ENCODE assay signal across 20 cellular contexts in genomic region chr13:80215368-80215767, GRCh38.
DNase-seq lines count a peak whose midpoint lies in the region; ATAC-seq and TF ChIP-seq lines count a peak whose summit lies in the region.
"Had no signal": no experiment of that assay in that cellular context is flagged by ENCODE, and none has a peak within 500 bp of the region (broad histone marks: within the 10 kb centered on the region; RNA-seq: fewer than 3 reads in every experiment).

No MANE protein-coding gene starts in this region.

- peaks cover 41% of the 10 kb centered on the region for H3K4me1 Mint-ChIP-seq in mesothelial cell of epicardium

- POLR2A ChIA-PET in AG04450 (lab: Yijun Ruan, JAX) (interaction anchor here (1.0 to 1.2 kb wide), 2 partner anchors 126 to 279 kb away, joined by 3 to 6 read pairs; partner anchors contain the start of gene SPRY2), PC-3 (lab: Charles Lee; ENCODE audit: unreplicated experiment) (no interaction called here)

- no peak overlapping the region for H3K9ac ChIP-seq in PC-3 (ENCODE audit: low read length)

- no TSS peak for BruUV-seq in PC-3 (replicated peaks; lab: Mats Ljungman, UMichigan)

- intact Hi-C loops in PC-3 (cut with micrococcal nuclease): loop anchor here (5.0 kb wide), 1 partner anchor 183 kb away; no protein-coding TSS in a partner anchor

- H2AFZ ChIP-seq in PC-3 (ENCODE audit: low read length): peak overlapping the region; percentile 27; the same call in 1 of the 2 replicates

- no peaks in the 10 kb centered on the region for H3F3A ChIP-seq in PC-3 (ENCODE audit: low read length, unreplicated experiment)

- no peaks in the 10 kb centered on the region for H3K9me2 ChIP-seq in PC-3 (replicated peaks; ENCODE audit: low read length)

- no peaks in the 10 kb centered on the region for H3K36me3 ChIP-seq in PC-3 (ENCODE audit: low read depth, low read length)
- no peaks in the 10 kb centered on the region for H3K36me3 ChIP-seq in Peyer's patch
- H3K36me3 ChIP-seq: adrenal gland had no signal

- no peaks in the 10 kb centered on the region for H3K9me3 ChIP-seq in AG04450 (ENCODE audit: control insufficient read depth, insufficient read depth, low read length)
- no peaks in the 10 kb centered on the region for H3K9me3 ChIP-seq in PC-3 (ENCODE audit: low read length)
- H3K9me3 ChIP-seq in Peyer's patch: no peaks in the 10 kb centered on the region
- H3K9me3 ChIP-seq: adrenal gland had no signal

- no peaks in the 10 kb centered on the region for H3K36me3 Mint-ChIP-seq in mesothelial cell of epicardium
- H3K36me3 Mint-ChIP-seq: natural killer cell treated with Interleukin-12 subunit alpha and Interleukin-12 subunit beta and Interleukin-15 and Interleukin-18, amount 100 ng/mL, for 72 hours had no signal

- no peaks in the 10 kb centered on the region for H3K27me3 Mint-ChIP-seq in mesothelial cell of epicardium (ENCODE audit: low read depth)
- H3K27me3 Mint-ChIP-seq: effector memory CD8-positive, alpha-beta T cell; natural killer cell treated with Interleukin-12 subunit alpha and Interleukin-12 subunit beta and Interleukin-15 and Interleukin-18, amount 100 ng/mL, for 72 hours; stimulated activated naive CD8-positive, alpha-beta T cell treated with anti-CD3 and anti-CD28 coated beads, Interleukin-15, Interleukin-2, amounts not matched to agents 100 ng/mL and 50 ng/mL, for 24 hours had no signal

- peak overlapping the region; percentile 94 for H3K27ac Mint-ChIP-seq in mesothelial cell of epicardium
- H3K27ac Mint-ChIP-seq: effector memory CD8-positive, alpha-beta T cell; natural killer cell treated with Interleukin-12 subunit alpha and Interleukin-12 subunit beta and Interleukin-15 and Interleukin-18, amount 100 ng/mL, for 72 hours; stimulated activated naive CD8-positive, alpha-beta T cell treated with anti-CD3 and anti-CD28 coated beads, Interleukin-15, Interleukin-2, amounts not matched to agents 100 ng/mL and 50 ng/mL, for 24 hours had no signal

- TF ChIP-seq POLR2A in Peyer's patch (IDR thresholded peaks at IDR 0.05): no peak

- CTCF ChIA-PET in AG04450 (lab: Charles Lee) (interaction anchor here (0.9 kb wide), 1 partner anchor 128 kb away, joined by 3 read pairs; no protein-coding TSS in a partner anchor), PC-3 (lab: Charles Lee) (no interaction called here)

- H3K4me3 ChIP-seq in AG04450 (ENCODE audit: low read depth, low read length) (no peak overlapping the region), PC-3 (ENCODE audit: low read length) (no peak overlapping the region), epithelial cell of esophagus (ENCODE audit: low read length) (no peak overlapping the region), Peyer's patch (no peak overlapping the region)
- H3K4me3 ChIP-seq: adrenal gland, K562 had no signal

- peaks cover 4% of the 10 kb centered on the region for H3K9me3 Mint-ChIP-seq in mesothelial cell of epicardium
- H3K9me3 Mint-ChIP-seq: natural killer cell treated with Interleukin-12 subunit alpha and Interleukin-12 subunit beta and Interleukin-15 and Interleukin-18, amount 100 ng/mL, for 72 hours; stimulated activated naive CD8-positive, alpha-beta T cell treated with anti-CD3 and anti-CD28 coated beads, Interleukin-15, Interleukin-2, amounts not matched to agents 100 ng/mL and 50 ng/mL, for 24 hours had no signal

- H3K4me1 ChIP-seq in PC-3 (ENCODE audit: insufficient read depth, low read length) (peaks cover 13% of the 10 kb centered on the region), Peyer's patch (no peaks in the 10 kb centered on the region)
- H3K4me1 ChIP-seq: adrenal gland had no signal

- H3K4me2 ChIP-seq in PC-3 (ENCODE audit: low read length): no peak overlapping the region

- no peak overlapping the region for H3K4me3 Mint-ChIP-seq in mesothelial cell of epicardium
- H3K4me3 Mint-ChIP-seq: effector memory CD8-positive, alpha-beta T cell; natural killer cell treated with Interleukin-12 subunit alpha and Interleukin-12 subunit beta and Interleukin-15 and Interleukin-18, amount 100 ng/mL, for 72 hours; stimulated activated naive CD8-positive, alpha-beta T cell treated with anti-CD3 and anti-CD28 coated beads, Interleukin-15, Interleukin-2, amounts not matched to agents 100 ng/mL and 50 ng/mL, for 24 hours had no signal

- H3K79me2 ChIP-seq in PC-3 (ENCODE audit: low read length): no peaks in the 10 kb centered on the region

- H3K27me3 ChIP-seq in AG04450 (ENCODE audit: control insufficient read depth, insufficient read depth, low read length) (no peaks in the 10 kb centered on the region), PC-3 (ENCODE audit: low read length) (no peaks in the 10 kb centered on the region), Peyer's patch (no peaks in the 10 kb centered on the region)
- H3K27me3 ChIP-seq: adrenal gland had no signal

- ATAC-seq in PC-3 (0 out of 2 replicates have a peak, but pooled peaks have one; percentile 15), HG03442 (IDR thresholded peaks at IDR 0.05; ENCODE audit: unreplicated experiment) (no peak), omental fat pad (ENCODE audit: low FRiP score) (no peak)
- ATAC-seq: effector memory CD8-positive, alpha-beta T cell; K562; natural killer cell treated with Interleukin-12 subunit alpha and Interleukin-12 subunit beta and Interleukin-15 and Interleukin-18, amount 100 ng/mL, for 72 hours had no signal

- no peaks in the 10 kb centered on the region for H4K20me1 ChIP-seq in PC-3 (ENCODE audit: low read length)

- no peak overlapping the region for H3K27ac ChIP-seq in AG04450 (ENCODE audit: low read depth, low read length)
- no peak overlapping the region for H3K27ac ChIP-seq in PC-3 (ENCODE audit: low read length)
- H3K27ac ChIP-seq in Peyer's patch: no peak overlapping the region
- H3K27ac ChIP-seq: adrenal gland, RWPE1 had no signal

- DNase-seq in AG04450 (ENCODE audit: low read depth, low spot score) (peak; percentile 63), PC-3 (peak; percentile 47), epithelial cell of esophagus (ENCODE audit: low read depth) (peak; percentile 22), mesothelial cell of epicardium (ENCODE audit: low spot score in 2 of 2, unreplicated experiment in 2 of 2) (no peak), Peyer's patch (no peak), NCI-H748 treated with DMSO at 0.1 percent for 48 hours (lab: John Stamatoyannopoulos, UW) (no peak), omental fat pad (ENCODE audit: low spot score) (no peak)
- DNase-seq: ACHN; activated CD4-positive, alpha-beta T cell treated with anti-CD3 and anti-CD28 coated beads for 48 hours; adrenal gland; effector memory CD8-positive, alpha-beta T cell; kidney; NCI-H187; NCI-H446; posterior cingulate gyrus had no signal

- no peak for TF ChIP-seq CTCF in AG04450 (IDR thresholded peaks at IDR 0.05; ENCODE audit: low read depth, low read length)
- TF ChIP-seq CTCF in PC-3 (conservative IDR thresholded peaks at IDR 0.05; ENCODE audit: low read depth, low read length): no peak
- no peak for TF ChIP-seq CTCF in epithelial cell of esophagus (IDR thresholded peaks at IDR 0.05; ENCODE audit: insufficient read depth, low read depth, low read length, missing control alignments)
- TF ChIP-seq CTCF in mesothelial cell of epicardium (IDR thresholded peaks at IDR 0.05; ENCODE audit: unreplicated experiment): no peak
- TF ChIP-seq CTCF in Peyer's patch (IDR thresholded peaks at IDR 0.05): no peak
- no peak for TF ChIP-seq CTCF in omental fat pad (IDR thresholded peaks at IDR 0.05)

Comparison
In these comparisons a context has a peak if more than half of its experiments do, and no peak if none do; other contexts are left out.
1. DNase-seq: peak in AG04450 (single experiment), PC-3 (single experiment) and epithelial cell of esophagus (single experiment); none in mesothelial cell of epicardium (0 of 2), Peyer's patch (0 of 3), NCI-H748 treated with DMSO at 0.1 percent for 48 hours (single experiment) and omental fat pad (single experiment).